15 cellular contexts compared by ENCODE assay signal in genomic region chr20:356745-357144, GRCh38.
"Had no signal": no experiment of that assay in that cellular context is flagged by ENCODE, and none has a peak within 500 bp of the region (broad histone marks: within the 10 kb centered on the region; RNA-seq: fewer than 3 reads in every experiment).

No MANE protein-coding gene starts in this region.

- H3K27ac ChIP-seq: heart right ventricle, neural progenitor cell, ovary, upper lobe of left lung, uterus had no signal

- H3K4me1 ChIP-seq: neural progenitor cell, uterus had no signal

- H3K36me3 ChIP-seq: neural progenitor cell, ovary, uterus had no signal

- DNase-seq: effector memory CD4-positive, alpha-beta T cell; heart right ventricle; hypothalamus; kidney glomerular epithelial cell; naive thymus-derived CD4-positive, alpha-beta T cell; nucleus accumbens; ovary; right cardiac atrium; stimulated activated CD4-positive, alpha-beta T cell treated with anti-CD3 and anti-CD28 coated beads, Interleukin-2, amount 100 ng/mL, for 48 hours; stimulated activated naive CD4-positive, alpha-beta T cell treated with Interleukin-2 at 50 U/mL for 16 hours; upper lobe of left lung; uterus had no signal

- H3K27ac Mint-ChIP-seq: neural progenitor cell had no signal

- H3K27me3 ChIP-seq: heart right ventricle, neural progenitor cell, ovary, upper lobe of left lung, uterus had no signal

- H3K4me3 ChIP-seq: heart right ventricle, neural progenitor cell, ovary, smooth muscle cell, upper lobe of left lung, uterus had no signal

- H3K4me3 Mint-ChIP-seq: naive thymus-derived CD4-positive, alpha-beta T cell; neural progenitor cell had no signal

- H3K36me3 Mint-ChIP-seq: naive thymus-derived CD4-positive, alpha-beta T cell; neural progenitor cell had no signal

- ATAC-seq: esophagus mucosa; heart right ventricle; naive thymus-derived CD4-positive, alpha-beta T cell; right cardiac atrium had no signal

- H3K9me3 Mint-ChIP-seq: neural progenitor cell had no signal

- H3K9me3 ChIP-seq: heart right ventricle, ovary, upper lobe of left lung, uterus had no signal
